ENCODE assay signal across 25 cellular contexts in the genomic region with DNA sequence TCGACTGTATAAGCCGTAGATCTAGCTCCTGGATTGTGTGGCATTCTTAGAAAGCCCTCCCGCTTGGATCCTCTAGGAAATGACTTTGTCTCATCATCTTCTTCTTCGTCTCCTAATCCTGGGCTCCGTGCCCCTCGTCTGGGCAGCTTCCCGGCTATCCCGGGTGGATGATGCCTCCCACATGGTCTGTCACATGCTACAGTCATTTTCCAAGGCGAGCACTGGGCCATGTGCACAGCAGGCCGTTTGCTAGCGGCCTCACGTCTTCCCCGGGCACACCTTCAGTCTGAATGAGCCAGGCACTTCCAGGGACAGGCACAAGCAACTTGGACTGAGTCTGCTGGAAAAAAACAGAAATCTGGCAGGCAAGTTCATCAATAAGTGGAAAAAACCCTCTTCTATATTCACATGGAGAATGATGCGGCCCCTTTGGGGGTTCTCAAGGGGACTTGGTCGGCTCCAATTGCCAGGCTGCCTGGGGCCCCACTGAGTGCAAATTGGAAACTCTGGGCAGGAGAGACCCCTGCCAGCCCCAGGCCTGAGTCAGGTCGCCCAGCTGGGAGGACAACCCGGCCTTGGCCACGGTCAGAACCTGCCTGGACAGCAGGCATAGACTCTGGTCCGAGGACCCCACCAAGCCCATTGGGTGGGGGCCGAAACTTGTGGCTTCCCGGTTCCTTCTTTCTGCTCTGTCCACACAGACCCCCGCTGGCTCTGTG. TPM values are rescaled to one million over a fixed set of nuclear protein-coding genes. Genes with fewer than 3 reads are reported as not detected.
"Had no signal": no experiment of that assay in that cellular context is flagged by ENCODE, and none has a peak within 500 bp of the region (broad histone marks: within the 10 kb centered on the region; RNA-seq: fewer than 3 reads in every experiment).

No MANE protein-coding gene starts in this region.

- FAIRE-seq: RCC 7860 had no signal

- H3K36me3 Mint-ChIP-seq: activated naive CD4-positive, alpha-beta T cell treated with anti-CD3 and anti-CD28 coated beads, Interleukin-2, amount 50 U/mL, for 24 hours had no signal

- H3K4me3 Mint-ChIP-seq: activated CD8-positive, alpha-beta T cell treated with anti-CD3 and anti-CD28 coated beads, Interleukin-2, amount 10 ng/mL, durations not matched to agents 7 days and 5 days; activated naive CD4-positive, alpha-beta T cell treated with anti-CD3 and anti-CD28 coated beads, Interleukin-2, amount 50 U/mL, for 24 hours; activated T-cell treated with anti-CD3 and anti-CD28 coated beads, Interleukin-2, amount 50 U/mL, for 24 hours; activated T-helper 1 cell treated with anti-CD3 and anti-CD28 coated beads, Interleukin-12 subunit alpha, Interleukin-12 subunit beta, Interleukin-2, Interleukin-4 antibody, amounts not matched to agents 30 ng/mL and 10 ng/mL and 1 ng/mL, durations not matched to agents 14 hours and 24 hours and 36 hours; T-helper 1 cell treated with Interleukin-12 subunit alpha and Interleukin-12 subunit beta and Interleukin-4 antibody, amounts not matched to agents 30 μg/mL and 1 μg/mL, for 36 hours had no signal

- H3K27me3 ChIP-seq: MG63 had no signal

- H3K4me3 ChIP-seq: MG63 had no signal

- ATAC-seq: activated CD8-positive, alpha-beta T cell treated with anti-CD3 and anti-CD28 coated beads, Interleukin-2, amount 10 ng/mL, durations not matched to agents 7 days and 5 days; PC-3 had no signal

- DNase-seq: activated CD4-positive, alpha-beta T cell treated with anti-CD3 and anti-CD28 coated beads for 48 hours; activated CD4-positive, alpha-beta T cell treated with anti-CD3 and anti-CD28 coated beads, Interleukin-2, amount 50 U/mL, for 4 hours; activated CD4-positive, CD25-positive, alpha-beta regulatory T cell treated with anti-CD3 and anti-CD28 coated beads, Interleukin-2, amount 50 U/mL, for 72 hours; activated CD8-positive, alpha-beta memory T cell treated with anti-CD3 and anti-CD28 coated beads, Interleukin-2, amount 50 U/mL, for 48 hours; activated CD8-positive, alpha-beta T cell treated with anti-CD3 and anti-CD28 coated beads, Interleukin-2, amount 10 ng/mL, durations not matched to agents 7 days and 5 days; activated effector memory CD4-positive, alpha-beta T cell treated with Interleukin-2 at 50 U/mL for 16 hours; activated naive CD4-positive, alpha-beta T cell; activated T-cell treated with anti-CD3 and anti-CD28 coated beads, Interleukin-2, amount 50 U/mL, for 24 hours; aorta; MG63; MV-4-11; NCI-H1092 treated with DMSO at 0.1 percent for 48 hours; NCI-H1436; NCI-H187 treated with DMSO at 0.1 percent for 48 hours; NCI-H2081 treated with DMSO at 0.1 percent for 48 hours; NCI-H2227 treated with DMSO at 0.1 percent for 48 hours; NCI-H510A; NCI-H69; PC-3; SHP77 treated with DMSO at 0.1 percent for 48 hours had no signal

- H3K27ac Mint-ChIP-seq: activated CD8-positive, alpha-beta T cell treated with anti-CD3 and anti-CD28 coated beads, Interleukin-2, amount 10 ng/mL, durations not matched to agents 7 days and 5 days; activated naive CD4-positive, alpha-beta T cell treated with anti-CD3 and anti-CD28 coated beads, Interleukin-2, amount 50 U/mL, for 24 hours; activated T-cell treated with anti-CD3 and anti-CD28 coated beads, Interleukin-2, amount 50 U/mL, for 24 hours; activated T-helper 1 cell treated with anti-CD3 and anti-CD28 coated beads, Interleukin-12 subunit alpha, Interleukin-12 subunit beta, Interleukin-2, Interleukin-4 antibody, amounts not matched to agents 30 ng/mL and 10 ng/mL and 1 ng/mL, durations not matched to agents 14 hours and 24 hours and 36 hours; T-helper 1 cell treated with Interleukin-12 subunit alpha and Interleukin-12 subunit beta and Interleukin-4 antibody, amounts not matched to agents 30 μg/mL and 1 μg/mL, for 36 hours had no signal

- H3K4me1 Mint-ChIP-seq: activated naive CD4-positive, alpha-beta T cell treated with anti-CD3 and anti-CD28 coated beads, Interleukin-2, amount 50 U/mL, for 24 hours had no signal

- H3K9me3 Mint-ChIP-seq: activated naive CD4-positive, alpha-beta T cell treated with anti-CD3 and anti-CD28 coated beads, Interleukin-2, amount 50 U/mL, for 24 hours; activated T-cell treated with anti-CD3 and anti-CD28 coated beads, Interleukin-2, amount 50 U/mL, for 24 hours; activated T-helper 1 cell treated with anti-CD3 and anti-CD28 coated beads, Interleukin-12 subunit alpha, Interleukin-12 subunit beta, Interleukin-2, Interleukin-4 antibody, amounts not matched to agents 30 ng/mL and 10 ng/mL and 1 ng/mL, durations not matched to agents 14 hours and 24 hours and 36 hours; central memory CD8-positive, alpha-beta T cell; T-helper 1 cell treated with Interleukin-12 subunit alpha and Interleukin-12 subunit beta and Interleukin-4 antibody, amounts not matched to agents 30 μg/mL and 1 μg/mL, for 36 hours had no signal

- H3K27me3 Mint-ChIP-seq: activated naive CD4-positive, alpha-beta T cell treated with anti-CD3 and anti-CD28 coated beads, Interleukin-2, amount 50 U/mL, for 24 hours; activated T-cell treated with anti-CD3 and anti-CD28 coated beads, Interleukin-2, amount 50 U/mL, for 24 hours had no signal

- H3K9me3 ChIP-seq: MG63 had no signal

- H3K36me3 ChIP-seq: MG63 had no signal

RNA-seq across cellular contexts. Expression of gene WNK2, which starts 11.1 kb away (rescaled TPM):
- total RNA-seq: activated CD8-positive, alpha-beta T cell treated with anti-CD3 and anti-CD28 coated beads, Interleukin-2, amount 10 ng/mL, durations not matched to agents 7 days and 5 days had no signal
